Comparison of ENCODE assay signal across 21 cellular contexts in genomic region chr1:227903614-227904501, GRCh38. TPM values are rescaled to one million over a fixed set of nuclear protein-coding genes. Genes with fewer than 3 reads are reported as not detected.
A peak's percentile ranks its signal among the peaks of the same experiment; 100 is the strongest.
DNase-seq lines count a peak whose midpoint lies in the region; ATAC-seq and TF ChIP-seq lines count a peak whose summit lies in the region.
"Had no signal": no experiment of that assay in that cellular context is flagged by ENCODE, and none has a peak within 500 bp of the region (broad histone marks: within the 10 kb centered on the region; RNA-seq: fewer than 3 reads in every experiment).

No MANE protein-coding gene starts in this region.

- no peaks in the 10 kb centered on the region for H3K36me3 Mint-ChIP-seq in activated CD4-positive, alpha-beta T cell treated with anti-CD3 and anti-CD28 coated beads, Interleukin-2, amount 10 ng/mL, durations not matched to agents 24 days and 14 days (ENCODE audit: low read depth)
- H3K36me3 Mint-ChIP-seq: CD4-positive, CD25-positive, alpha-beta regulatory T cell had no signal

- DNase-seq in NCI-H1694 treated with DMSO at 0.1 percent for 48 hours (lab: John Stamatoyannopoulos, UW) (peak; percentile 45), left ventricle myocardium superior (peak; percentile 31), pons (ENCODE audit: low spot score) (peak; percentile 46), NCI-H510A (lab: John Stamatoyannopoulos, UW) (no peak)
- DNase-seq in activated CD4-positive, alpha-beta T cell treated with anti-CD3 and anti-CD28 coated beads, Interleukin-2, amount 10 ng/mL, durations not matched to agents 24 days and 14 days, result no peak
- DNase-seq: ACHN; Caco-2; CD4-positive, CD25-positive, alpha-beta regulatory T cell; DMS53; HFFc6; Kasumi-1; NCI-H1105 treated with DMSO at 0.1 percent for 48 hours; NCI-H187 treated with DMSO at 0.1 percent for 48 hours; NCI-H2171; NCI-H446 had no signal

- no peak for ATAC-seq in left ventricle myocardium superior
- ATAC-seq in HG02610 (IDR thresholded peaks at IDR 0.05; ENCODE audit: unreplicated experiment), result no peak

- CTCF ChIA-PET in HEK293 (lab: Yijun Ruan, JAX), result no interaction called here

- H3K27ac ChIP-seq in HEK293 (ENCODE audit: extremely low read depth, low read depth, low read length), result no peak overlapping the region
- H3K27ac ChIP-seq: RWPE1, SJSA1 had no signal

- no peaks in the 10 kb centered on the region for H3K4me1 Mint-ChIP-seq in activated CD4-positive, alpha-beta T cell treated with anti-CD3 and anti-CD28 coated beads, Interleukin-2, amount 10 ng/mL, durations not matched to agents 24 days and 14 days
- H3K4me1 Mint-ChIP-seq: B cell had no signal

- H3K36me3 ChIP-seq in HEK293 (ENCODE audit: control insufficient read depth in 2 of 2, insufficient read depth in 1 of 2, low read length in 2 of 2), result no peaks in the 10 kb centered on the region
- H3K36me3 ChIP-seq: SJSA1 had no signal

- intact Hi-C loops in left ventricle myocardium superior (cut with micrococcal nuclease), result no loop called here
- intact Hi-C loops in activated CD4-positive, alpha-beta T cell treated with anti-CD3 and anti-CD28 coated beads, Interleukin-2, amount 10 ng/mL, durations not matched to agents 24 days and 14 days (cut with micrococcal nuclease), result no loop called here

- POLR2A ChIA-PET in HEK293 (lab: Yijun Ruan, JAX), result interaction anchor here (0.6 kb wide), 1 partner anchor 1037 kb away, joined by 5 read pairs; no protein-coding TSS in a partner anchor

- no peaks in the 10 kb centered on the region for H3K4me1 ChIP-seq in HEK293 (ENCODE audit: control insufficient read depth, insufficient read depth, low read length)
- H3K4me1 ChIP-seq: Caco-2 had no signal

- no peak overlapping the region for H3K4me3 Mint-ChIP-seq in activated CD4-positive, alpha-beta T cell treated with anti-CD3 and anti-CD28 coated beads, Interleukin-2, amount 10 ng/mL, durations not matched to agents 24 days and 14 days
- H3K4me3 Mint-ChIP-seq: B cell; CD4-positive, CD25-positive, alpha-beta regulatory T cell; HFFc6 had no signal

- H3K9me3 Mint-ChIP-seq in activated CD4-positive, alpha-beta T cell treated with anti-CD3 and anti-CD28 coated beads, Interleukin-2, amount 10 ng/mL, durations not matched to agents 24 days and 14 days, result no peaks in the 10 kb centered on the region
- H3K9me3 Mint-ChIP-seq: CD4-positive, CD25-positive, alpha-beta regulatory T cell; HFFc6 had no signal

- no peak overlapping the region for H3K4me3 ChIP-seq in HEK293 (ENCODE audit: low read depth, low read length)
- H3K4me3 ChIP-seq: SJSA1 had no signal

- TF ChIP-seq CTCF in HEK293 (tag by site-specific recombination; IDR thresholded peaks at IDR 0.05), result no peak

- no peaks in the 10 kb centered on the region for H3K9me3 ChIP-seq in HEK293 (ENCODE audit: control insufficient read depth, insufficient read depth, low read depth, low read length)
- H3K9me3 ChIP-seq: Caco-2, SJSA1 had no signal

- no peaks in the 10 kb centered on the region for H3K27me3 Mint-ChIP-seq in activated CD4-positive, alpha-beta T cell treated with anti-CD3 and anti-CD28 coated beads, Interleukin-2, amount 10 ng/mL, durations not matched to agents 24 days and 14 days

- H3K27ac Mint-ChIP-seq in activated CD4-positive, alpha-beta T cell treated with anti-CD3 and anti-CD28 coated beads, Interleukin-2, amount 10 ng/mL, durations not matched to agents 24 days and 14 days, result no peak overlapping the region
- H3K27ac Mint-ChIP-seq: B cell; CD4-positive, CD25-positive, alpha-beta regulatory T cell; HFFc6 had no signal

TF ChIP-seq in HEK293, 187 proteins besides CTCF, POLR2A, EP300 and RAD21 (continues in another document):
- TF ChIP-seq ZBTB6 (tag by site-specific recombination; IDR thresholded peaks at IDR 0.05) (no peak), ZNF670 (tag by site-specific recombination; IDR thresholded peaks at IDR 0.05; ENCODE audit: low read depth) (no peak), ZNF658 (tag by site-specific recombination; IDR thresholded peaks at IDR 0.05) (no peak), ZNF433 (tag by site-specific recombination; IDR thresholded peaks at IDR 0.05; ENCODE audit: low read depth) (no peak), ZNF280C (tag by site-specific recombination; IDR thresholded peaks at IDR 0.05) (no peak), ZNF175 (tag by site-specific recombination; IDR thresholded peaks at IDR 0.05) (no peak), ZNF558 (tag by site-specific recombination; IDR thresholded peaks at IDR 0.05) (no peak), ZNF335 (tag by site-specific recombination; conservative IDR thresholded peaks at IDR 0.05) (no peak), ZBTB21 (tag by site-specific recombination; IDR thresholded peaks at IDR 0.05) (no peak), SP2 (tag by site-specific recombination; IDR thresholded peaks at IDR 0.05) (no peak), HIC1 (tag by site-specific recombination; IDR thresholded peaks at IDR 0.05) (0 out of 2 replicates have a peak, but pooled peaks have one; percentile 18), PRDM1 (tag by site-specific recombination; IDR thresholded peaks at IDR 0.05) (no peak), GLI2 (tag by site-specific recombination; IDR thresholded peaks at IDR 0.05; ENCODE audit: borderline replicate concordance, low read depth) (no peak), ZIC2 (tag by site-specific recombination; IDR thresholded peaks at IDR 0.05) (peak; percentile 74), ZNF449 (tag by site-specific recombination; IDR thresholded peaks at IDR 0.05) (no peak), GLIS1 (tag by site-specific recombination; IDR thresholded peaks at IDR 0.05) (peak; percentile 54), ZNF571 (tag by site-specific recombination; IDR thresholded peaks at IDR 0.05) (no peak), ZNF530 (tag by site-specific recombination; IDR thresholded peaks at IDR 0.05; ENCODE audit: low read depth) (no peak), SP3 (tag by site-specific recombination; IDR thresholded peaks at IDR 0.05) (no peak), KLF16 (tag by site-specific recombination; IDR thresholded peaks at IDR 0.05) (no peak), ZNF548 (tag by site-specific recombination; IDR thresholded peaks at IDR 0.05) (no peak), GLIS2 (tag by site-specific recombination; IDR thresholded peaks at IDR 0.05) (peak; percentile 53), ZNF549 (tag by site-specific recombination; IDR thresholded peaks at IDR 0.05) (no peak), ZSCAN16 (tag by site-specific recombination; IDR thresholded peaks at IDR 0.05) (no peak)

RNA-seq across cellular contexts. Expression of gene WNT9A, which starts 43.9 kb away (rescaled TPM):
- 2.5 TPM for total RNA-seq in left ventricle myocardium superior
- not detected in 2 replicates for total RNA-seq in activated CD4-positive, alpha-beta T cell treated with anti-CD3 and anti-CD28 coated beads, Interleukin-2, amount 10 ng/mL, durations not matched to agents 24 days and 14 days
- total RNA-seq: B cell, HT-29 had no signal

Comparison
In these comparisons a context has a peak if more than half of its experiments do, and no peak if none do; other contexts are left out.
1. DNase-seq: peak in NCI-H1694 treated with DMSO at 0.1 percent for 48 hours (single experiment), left ventricle myocardium superior (single experiment) and pons (single experiment); none in NCI-H510A (single experiment) and activated CD4-positive, alpha-beta T cell treated with anti-CD3 and anti-CD28 coated beads, Interleukin-2, amount 10 ng/mL, durations not matched to agents 24 days and 14 days (single experiment).